Comparison of ENCODE assay signal across 25 cellular contexts in genomic region chr2:26933638-26934334, GRCh38.
"Had no signal": no experiment of that assay in that cellular context is flagged by ENCODE, and none has a peak within 500 bp of the region (broad histone marks: within the 10 kb centered on the region; RNA-seq: fewer than 3 reads in every experiment).

No MANE protein-coding gene starts in this region.

- H3K27ac Mint-ChIP-seq: activated naive CD4-positive, alpha-beta T cell treated with anti-CD3 and anti-CD28 coated beads, Interleukin-2, amount 10 ng/mL, durations not matched to agents 7 days and 5 days; activated naive CD8-positive, alpha-beta T cell treated with anti-CD3 and anti-CD28 coated beads, Interleukin-2, amount 50 U/mL, for 24 hours; activated T-helper 1 cell treated with anti-CD3 and anti-CD28 coated beads, Interleukin-12 subunit alpha, Interleukin-12 subunit beta, Interleukin-2, Interleukin-4 antibody, amounts not matched to agents 30 ng/mL and 10 ng/mL and 1 ng/mL, durations not matched to agents 14 hours and 24 hours and 36 hours; progenitor cell of endocrine pancreas; stimulated activated naive B cell treated with anti-CD40 and anti-IgM and Interleukin-4, amounts not matched to agents 10 μg/mL and 1 μg/mL and 100 μg/mL, for 72 hours; T-cell; T-helper 2 cell treated with Interferon-gamma antibody and Interleukin-4, amounts not matched to agents 5 μg/mL and 100 μg/mL, for 36 hours had no signal

- H3K27me3 Mint-ChIP-seq: progenitor cell of endocrine pancreas had no signal

- ATAC-seq: activated naive CD8-positive, alpha-beta T cell treated with anti-CD3 and anti-CD28 coated beads, Interleukin-2, amount 50 U/mL, for 24 hours; gastroesophageal sphincter; left cardiac atrium; sciatic nerve; stimulated activated naive B cell treated with anti-CD40 and anti-IgM and Interleukin-4, amounts not matched to agents 10 μg/mL and 1 μg/mL and 100 μg/mL, for 72 hours; T-cell had no signal

- H3K4me3 Mint-ChIP-seq: activated naive CD4-positive, alpha-beta T cell treated with anti-CD3 and anti-CD28 coated beads, Interleukin-2, amount 10 ng/mL, durations not matched to agents 7 days and 5 days; activated naive CD8-positive, alpha-beta T cell treated with anti-CD3 and anti-CD28 coated beads, Interleukin-2, amount 50 U/mL, for 24 hours; activated T-helper 1 cell treated with anti-CD3 and anti-CD28 coated beads, Interleukin-12 subunit alpha, Interleukin-12 subunit beta, Interleukin-2, Interleukin-4 antibody, amounts not matched to agents 30 ng/mL and 10 ng/mL and 1 ng/mL, durations not matched to agents 14 hours and 24 hours and 36 hours; central memory CD8-positive, alpha-beta T cell; stimulated activated naive B cell treated with anti-CD40 and anti-IgM and Interleukin-4, amounts not matched to agents 10 μg/mL and 1 μg/mL and 100 μg/mL, for 72 hours; T-cell; T-helper 2 cell treated with Interferon-gamma antibody and Interleukin-4, amounts not matched to agents 5 μg/mL and 100 μg/mL, for 36 hours had no signal

- H3K9me3 Mint-ChIP-seq: activated naive CD4-positive, alpha-beta T cell treated with anti-CD3 and anti-CD28 coated beads, Interleukin-2, amount 10 ng/mL, durations not matched to agents 7 days and 5 days; activated naive CD8-positive, alpha-beta T cell treated with anti-CD3 and anti-CD28 coated beads, Interleukin-2, amount 50 U/mL, for 24 hours; activated T-helper 1 cell treated with anti-CD3 and anti-CD28 coated beads, Interleukin-12 subunit alpha, Interleukin-12 subunit beta, Interleukin-2, Interleukin-4 antibody, amounts not matched to agents 30 ng/mL and 10 ng/mL and 1 ng/mL, durations not matched to agents 14 hours and 24 hours and 36 hours; central memory CD8-positive, alpha-beta T cell; stimulated activated naive B cell treated with anti-CD40 and anti-IgM and Interleukin-4, amounts not matched to agents 10 μg/mL and 1 μg/mL and 100 μg/mL, for 72 hours; T-cell; T-helper 2 cell treated with Interferon-gamma antibody and Interleukin-4, amounts not matched to agents 5 μg/mL and 100 μg/mL, for 36 hours had no signal

- H3K36me3 Mint-ChIP-seq: activated naive CD4-positive, alpha-beta T cell treated with anti-CD3 and anti-CD28 coated beads, Interleukin-2, amount 10 ng/mL, durations not matched to agents 7 days and 5 days; stimulated activated naive B cell treated with anti-CD40 and anti-IgM and Interleukin-4, amounts not matched to agents 10 μg/mL and 1 μg/mL and 100 μg/mL, for 72 hours; T-cell had no signal

- DNase-seq: activated CD4-positive, alpha-beta T cell treated with anti-CD3 and anti-CD28 coated beads for 4 hours; activated CD4-positive, alpha-beta T cell treated with anti-CD3 and anti-CD28 coated beads, Interleukin-2, amount 50 U/mL, for 4 hours; activated CD8-positive, alpha-beta memory T cell treated with anti-CD3 and anti-CD28 coated beads, Interleukin-2, amount 50 U/mL, for 4 hours; activated gamma-delta T cell; activated naive CD4-positive, alpha-beta T cell treated with anti-CD3 and anti-CD28 coated beads, Interleukin-2, amount 10 ng/mL, durations not matched to agents 7 days and 5 days; activated naive CD8-positive, alpha-beta T cell treated with anti-CD3 and anti-CD28 coated beads, Interleukin-2, amount 50 U/mL, for 24 hours; activated T-cell treated with anti-CD3 and anti-CD28 coated beads, Interleukin-2, amount 50 U/mL, for 1 hour; colonic mucosa; effector memory CD4-positive, alpha-beta T cell; left cardiac atrium; mammary epithelial cell; ovary; stimulated activated CD4-positive, alpha-beta T cell treated with anti-CD3 and anti-CD28 coated beads, Interleukin-12 subunit alpha, Interleukin-12 subunit beta, amount 100 ng/mL, for 4 hours; stimulated activated CD4-positive, alpha-beta T cell treated with anti-CD3 and anti-CD28 coated beads, Interleukin-4, amount 100 ng/mL, for 24 hours; stimulated activated naive B cell treated with anti-CD40 and anti-IgM and Interleukin-4, amounts not matched to agents 10 μg/mL and 1 μg/mL and 100 μg/mL, for 72 hours; stomach; T-cell; thyroid gland; upper lobe of left lung had no signal

- H3K4me1 Mint-ChIP-seq: activated naive CD4-positive, alpha-beta T cell treated with anti-CD3 and anti-CD28 coated beads, Interleukin-2, amount 10 ng/mL, durations not matched to agents 7 days and 5 days; activated naive CD8-positive, alpha-beta T cell treated with anti-CD3 and anti-CD28 coated beads, Interleukin-2, amount 50 U/mL, for 24 hours; central memory CD8-positive, alpha-beta T cell; stimulated activated naive B cell treated with anti-CD40 and anti-IgM and Interleukin-4, amounts not matched to agents 10 μg/mL and 1 μg/mL and 100 μg/mL, for 72 hours; T-cell had no signal
